8 cellular contexts compared by ENCODE assay signal in genomic region chr6:37103169-37104039, GRCh38.
DNase-seq lines count a peak whose midpoint lies in the region; ATAC-seq, FAIRE-seq and TF ChIP-seq lines count a peak whose summit lies in the region.

No MANE protein-coding gene starts in this region.

- H3K36me3 Mint-ChIP-seq in activated naive CD4-positive, alpha-beta T cell treated with anti-CD3 and anti-CD28 coated beads for 36 hours (ENCODE audit: low read depth) = no peaks in the 10 kb centered on the region

- TF ChIP-seq POLR2A in H54 (IDR thresholded peaks at IDR 0.05; ENCODE audit: low read depth, low read length) = no peak

- no peaks in the 10 kb centered on the region for H3K9me3 ChIP-seq in A673 (ENCODE audit: low read depth, low read length, poor library complexity, severe bottlenecking)
- H3K9me3 ChIP-seq in neutrophil = no peaks in the 10 kb centered on the region

- H3K4me1 Mint-ChIP-seq in activated naive CD4-positive, alpha-beta T cell treated with anti-CD3 and anti-CD28 coated beads for 36 hours (ENCODE audit: low read depth) = peaks cover 23% of the 10 kb centered on the region

- H3K27ac Mint-ChIP-seq in activated naive CD4-positive, alpha-beta T cell treated with anti-CD3 and anti-CD28 coated beads for 36 hours = peak overlapping the region; percentile 65

- DNase-seq in A673 (ENCODE audit: low spot score) (peak; percentile 34), H54 (ENCODE audit: insufficient read length, low spot score) (peak; percentile 19), NCI-H226 (peak; percentile 20), glomerular visceral epithelial cell (ENCODE audit: extremely low spot score) (peak; percentile 72), germinal center (ENCODE audit: low spot score) (no peak)
- peak; percentile 26 for DNase-seq in activated naive CD4-positive, alpha-beta T cell treated with anti-CD3 and anti-CD28 coated beads for 36 hours

- no peak for ATAC-seq in GM21360 (IDR thresholded peaks at IDR 0.05; ENCODE audit: unreplicated experiment)

- H3K36me3 ChIP-seq in A673 (ENCODE audit: insufficient read depth, low read length, poor library complexity, severe bottlenecking) = no peaks in the 10 kb centered on the region
- H3K36me3 ChIP-seq in neutrophil = no peaks in the 10 kb centered on the region

- peak overlapping the region; percentile 58 for H3K4me3 Mint-ChIP-seq in activated naive CD4-positive, alpha-beta T cell treated with anti-CD3 and anti-CD28 coated beads for 36 hours

- no peak for FAIRE-seq in H54 (lab: Jason Lieb, UNC)

- no peaks in the 10 kb centered on the region for H3K27me3 Mint-ChIP-seq in activated naive CD4-positive, alpha-beta T cell treated with anti-CD3 and anti-CD28 coated beads for 36 hours (ENCODE audit: low read depth)

- H3K4me3 ChIP-seq in A673 (ENCODE audit: low read depth, low read length, poor library complexity, severe bottlenecking) (peak overlapping the region; percentile 45), neutrophil (ENCODE audit: low read depth in 1 of 2, low read length in 1 of 2) (peak overlapping the region; percentile 60 to 62)

- H3K4me1 ChIP-seq in A673 (ENCODE audit: insufficient read depth, low read length, poor library complexity, severe bottlenecking) (peaks cover 28% of the 10 kb centered on the region), neutrophil (ENCODE audit: control insufficient read depth in 1 of 2, insufficient read depth in 1 of 2, low read depth in 1 of 2, low read length in 1 of 2) (peaks cover 45 to 59% of the 10 kb centered on the region in 2 experiments)

- TF ChIP-seq CTCF in A673 (conservative IDR thresholded peaks at IDR 0.05; ENCODE audit: low read depth, low read length) = no peak
- no peak for TF ChIP-seq CTCF in neutrophil (IDR thresholded peaks at IDR 0.05)

- intact Hi-C loops in A673 (cut with micrococcal nuclease; ENCODE audit: unreplicated experiment) = no loop called here
- intact Hi-C loops in activated naive CD4-positive, alpha-beta T cell treated with anti-CD3 and anti-CD28 coated beads for 36 hours (cut with micrococcal nuclease) = loop anchor here (5.0 kb wide), 1 partner anchor 34 kb away; no protein-coding TSS in a partner anchor

- BruUV-seq in A673 (replicated peaks; lab: Mats Ljungman, UMichigan) = no TSS peak

- H3K27me3 ChIP-seq in A673 (replicated peaks; ENCODE audit: insufficient read depth, low read depth, low read length, poor library complexity) = no peaks in the 10 kb centered on the region
- H3K27me3 ChIP-seq in neutrophil = no peaks in the 10 kb centered on the region

- no peaks in the 10 kb centered on the region for H3K9me3 Mint-ChIP-seq in activated naive CD4-positive, alpha-beta T cell treated with anti-CD3 and anti-CD28 coated beads for 36 hours

- H3K27ac ChIP-seq in A673 (ENCODE audit: low read depth, low read length, poor library complexity, severe bottlenecking) (peak overlapping the region; percentile 79), neutrophil (peak overlapping the region; percentile 94)

- POLR2A ChIA-PET in A673 (lab: Charles Lee; ENCODE audit: low non-redundant PET) = interaction anchor here (1.2 kb wide), 1 partner anchor 16 kb away, joined by 4 read pairs; no protein-coding TSS in a partner anchor

- CTCF ChIA-PET in A673 (lab: Charles Lee) = interaction anchor here (0.8 kb wide), 1 partner anchor 68 kb away, joined by 3 read pairs; no protein-coding TSS in a partner anchor
- CTCF ChIA-PET in activated naive CD4-positive, alpha-beta T cell treated with anti-CD3 and anti-CD28 coated beads for 36 hours (lab: Charles Lee) = interaction anchor here (0.7 to 2.0 kb wide), 10 partner anchors 7 to 156 kb away, joined by 3 to 14 read pairs (median 5); no protein-coding TSS in a partner anchor
